14 cellular contexts compared by ENCODE assay signal in genomic region chr6:169621311-169621710, GRCh38.
A peak's percentile ranks its signal among the peaks of the same experiment; 100 is the strongest.
DNase-seq lines count a peak whose midpoint lies in the region; ATAC-seq, FAIRE-seq and TF ChIP-seq lines count a peak whose summit lies in the region.
"Had no signal": no experiment of that assay in that cellular context is flagged by ENCODE, and none has a peak within 500 bp of the region (broad histone marks: within the 10 kb centered on the region; RNA-seq: fewer than 3 reads in every experiment).

No MANE protein-coding gene starts in this region.

- H2AFZ ChIP-seq in HepG2 (ENCODE audit: low read length), result no peak overlapping the region

- H3K4me1 Mint-ChIP-seq in naive thymus-derived CD4-positive, alpha-beta T cell, result peaks cover 0 to 5% (median 0%) of the 10 kb centered on the region in 7 donors

- TF ChIP-seq POLR2A in HepG2 (IDR thresholded peaks at IDR 0.05; ENCODE audit: insufficient read depth in 1 of 2, low read depth in 2 of 2, low read length in 2 of 2) (no peak), right lobe of liver (IDR thresholded peaks at IDR 0.05) (no peak)

- H3K27ac Mint-ChIP-seq in naive thymus-derived CD4-positive, alpha-beta T cell, result no peak overlapping the region
- H3K27ac Mint-ChIP-seq: CD4-positive, CD25-positive, alpha-beta regulatory T cell; IgD-negative memory B cell had no signal

- WGBS in HepG2 (ENCODE audit: low lambda C conversion rate), result 82% methylated on average over 13 of the region's 13 CpGs
- 86% methylated on average over 13 of the region's 13 CpGs for WGBS in right lobe of liver (ENCODE audit: insufficient coverage, low coverage, low lambda C conversion rate, missing lambda C conversion rate)

- H3K4me3 ChIP-seq in HepG2 (replicated peaks in 1 of 3; ENCODE audit: insufficient read depth in 1 of 3, low read depth in 2 of 3, low read length in 3 of 3) (no peak overlapping the region), right lobe of liver (no peak overlapping the region), bronchial epithelial cell (ENCODE audit: low read depth, low read length) (no peak overlapping the region)
- no peak overlapping the region for H3K4me3 ChIP-seq in naive thymus-derived CD4-positive, alpha-beta T cell (ENCODE audit: low read length)
- H3K4me3 ChIP-seq: BLaER1 treated with 17β-estradiol and CSF1 and Interleukin-3, amounts not matched to agents 10 nM and 100 nM had no signal

- ATAC-seq in HepG2 (no peak), right lobe of liver (no peak)
- ATAC-seq in naive thymus-derived CD4-positive, alpha-beta T cell, result peak; percentile 18
- ATAC-seq: HCT116 had no signal

- no peaks in the 10 kb centered on the region for H4K20me1 ChIP-seq in HepG2 (ENCODE audit: insufficient read depth, low read length)
- H4K20me1 ChIP-seq: BLaER1 treated with 17β-estradiol and CSF1 and Interleukin-3, amounts not matched to agents 10 nM and 100 nM had no signal

- H3K36me3 ChIP-seq in HepG2 (replicated peaks in 1 of 2; ENCODE audit: control insufficient read depth in 1 of 2, insufficient read depth in 2 of 2, low read length in 2 of 2) (peaks cover 13 to 17% of the 10 kb centered on the region in 2 experiments; a peak in 4 of 5 replicates), right lobe of liver (no peaks in the 10 kb centered on the region), bronchial epithelial cell (ENCODE audit: control insufficient read depth, insufficient read depth, low read length) (peaks cover 2% of the 10 kb centered on the region)
- peaks cover 0 to 1% (median 0%) of the 10 kb centered on the region in 3 experiments for H3K36me3 ChIP-seq in naive thymus-derived CD4-positive, alpha-beta T cell (ENCODE audit: control insufficient read depth in 2 of 3, insufficient read depth in 3 of 3, low read length in 3 of 3)

- no peak overlapping the region for H3K27ac ChIP-seq in HepG2 (ENCODE audit: extremely low read length, insufficient read depth, low read length)
- H3K27ac ChIP-seq in right lobe of liver, result no peak overlapping the region
- H3K27ac ChIP-seq in naive thymus-derived CD4-positive, alpha-beta T cell (ENCODE audit: low read depth, low read length), result no peak overlapping the region
- H3K27ac ChIP-seq: BLaER1 treated with 17β-estradiol and CSF1 and Interleukin-3, amounts not matched to agents 10 nM and 100 nM had no signal

- no peak for FAIRE-seq in HepG2 (lab: Jason Lieb, UNC)
- peak; percentile 89 for FAIRE-seq in bronchial epithelial cell (lab: Jason Lieb, UNC)

- no peak overlapping the region for H3K9ac ChIP-seq in HepG2 (ENCODE audit: insufficient read depth, low read depth, low read length)
- H3K9ac ChIP-seq: BLaER1 treated with 17β-estradiol and CSF1 and Interleukin-3, amounts not matched to agents 10 nM and 100 nM had no signal

- no TSS peak for BruUV-seq in HepG2 (replicated peaks; lab: Mats Ljungman, UMichigan)

- intact Hi-C loops in HepG2 (cut with micrococcal nuclease; ENCODE audit: unreplicated experiment), result no loop called here
- intact Hi-C loops in right lobe of liver (cut with DNase I), result no loop called here
- intact Hi-C loops in naive thymus-derived CD4-positive, alpha-beta T cell (cut with micrococcal nuclease), result no loop called here

- no peaks in the 10 kb centered on the region for H3K79me2 ChIP-seq in HepG2 (ENCODE audit: insufficient read depth, low read length)

- peaks cover 0 to 41% (median 9%) of the 10 kb centered on the region in 5 donors for H3K36me3 Mint-ChIP-seq in naive thymus-derived CD4-positive, alpha-beta T cell

- no peak for TF ChIP-seq RAD21 in HepG2 (CRISPR knock-in tag; IDR thresholded peaks at IDR 0.05)

- TF ChIP-seq EP300 in HepG2 (IDR thresholded peaks at IDR 0.05; ENCODE audit: low read depth in 2 of 2, low read length in 2 of 2) (no peak), HepG2 (CRISPR knock-in tag; IDR thresholded peaks at IDR 0.05; ENCODE audit: borderline replicate concordance) (no peak)

- H3K4me1 ChIP-seq in HepG2 (ENCODE audit: insufficient read depth, low read length) (peaks cover 20% of the 10 kb centered on the region), right lobe of liver (no peaks in the 10 kb centered on the region)
- no peaks in the 10 kb centered on the region for H3K4me1 ChIP-seq in naive thymus-derived CD4-positive, alpha-beta T cell (ENCODE audit: control insufficient read depth in 2 of 2, insufficient read depth in 2 of 2, low read length in 2 of 2)
- H3K4me1 ChIP-seq: BLaER1 treated with 17β-estradiol and CSF1 and Interleukin-3, amounts not matched to agents 10 nM and 100 nM had no signal

- POLR2A ChIA-PET in HepG2 (lab: Yijun Ruan, JAX), result no interaction called here
- POLR2A ChIA-PET in naive thymus-derived CD4-positive, alpha-beta T cell (lab: Charles Lee), result no interaction called here

- TF ChIP-seq CTCF in HepG2 (CRISPR knock-in tag; IDR thresholded peaks at IDR 0.05), result no peak
- no peak for TF ChIP-seq CTCF in right lobe of liver (IDR thresholded peaks at IDR 0.05)
- TF ChIP-seq CTCF in bronchial epithelial cell (IDR thresholded peaks at IDR 0.05; ENCODE audit: insufficient read depth, low read length, severe bottlenecking), result no peak

- in situ Hi-C loops in HepG2 (cut with HindIII; ENCODE audit: extremely low pct_ligation_motif_present, low pct_unique_long_range_greater_than_20kb), result no loop called here

- CTCF ChIA-PET in HepG2 (lab: Yijun Ruan, JAX; ENCODE audit: low intra/inter-chr PET ratio, low total read pairs), result no interaction called here
- CTCF ChIA-PET in naive thymus-derived CD4-positive, alpha-beta T cell (lab: Charles Lee), result no interaction called here

- H3K4me2 ChIP-seq in HepG2 (ENCODE audit: low read depth, low read length), result no peak overlapping the region
- H3K4me2 ChIP-seq: BLaER1 treated with 17β-estradiol and CSF1 and Interleukin-3, amounts not matched to agents 10 nM and 100 nM had no signal

- no peaks in the 10 kb centered on the region for H3K27me3 Mint-ChIP-seq in naive thymus-derived CD4-positive, alpha-beta T cell
- H3K27me3 Mint-ChIP-seq: CD4-positive, CD25-positive, alpha-beta regulatory T cell; IgD-negative memory B cell had no signal

- H3K27me3 ChIP-seq in HepG2 (ENCODE audit: control insufficient read depth in 1 of 2, insufficient read depth in 2 of 2, low read length in 2 of 2) (no peaks in the 10 kb centered on the region), right lobe of liver (no peaks in the 10 kb centered on the region), bronchial epithelial cell (ENCODE audit: control insufficient read depth, insufficient read depth, low read length) (no peaks in the 10 kb centered on the region)
- H3K27me3 ChIP-seq in naive thymus-derived CD4-positive, alpha-beta T cell (ENCODE audit: control insufficient read depth in 2 of 2, insufficient read depth in 2 of 2, low read length in 2 of 2), result no peaks in the 10 kb centered on the region
- H3K27me3 ChIP-seq: BLaER1 treated with 17β-estradiol and CSF1 and Interleukin-3, amounts not matched to agents 10 nM and 100 nM had no signal

- no peaks in the 10 kb centered on the region for H3K9me3 ChIP-seq in HepG2 (ENCODE audit: low read length)
- H3K9me3 ChIP-seq in right lobe of liver, result no peaks in the 10 kb centered on the region
- H3K9me3 ChIP-seq in naive thymus-derived CD4-positive, alpha-beta T cell (ENCODE audit: control insufficient read depth in 2 of 3, low read length in 3 of 3), result no peaks in the 10 kb centered on the region

- no peak overlapping the region for H3K4me3 Mint-ChIP-seq in naive thymus-derived CD4-positive, alpha-beta T cell
- H3K4me3 Mint-ChIP-seq: CD4-positive, CD25-positive, alpha-beta regulatory T cell; IgD-negative memory B cell had no signal

- H3K9me3 Mint-ChIP-seq in naive thymus-derived CD4-positive, alpha-beta T cell, result peaks cover 0 to 6% (median 2%) of the 10 kb centered on the region in 11 donors

- DNase-seq in HepG2 (ENCODE audit: low spot score), result no peak
- DNase-seq in right lobe of liver, result no peak
- no peak for DNase-seq in bronchial epithelial cell (ENCODE audit: low read depth)
- no peak for DNase-seq in naive thymus-derived CD4-positive, alpha-beta T cell
- DNase-seq in effector CD4-positive, alpha-beta T cell, result no peak
- no peak for DNase-seq in AG08396 (ENCODE audit: low spot score)
- no peak for DNase-seq in stimulated activated CD4-positive, alpha-beta T cell treated with anti-CD3 and anti-CD28 coated beads, Interleukin-1b, Interleukin-23, amount 100 ng/mL, for 48 hours
- DNase-seq: 8988T; CD4-positive, CD25-positive, alpha-beta regulatory T cell; DMS53; GF-D8 had no signal

TF ChIP-seq in HepG2, 621 proteins besides CTCF, POLR2A, EP300 and RAD21 (continues in another document):
- TF ChIP-seq ZBTB42 (CRISPR knock-in tag; IDR thresholded peaks at IDR 0.05), result no peak
- TF ChIP-seq SKIL (CRISPR knock-in tag; IDR thresholded peaks at IDR 0.05; ENCODE audit: borderline replicate concordance), result peak; percentile 46; the same call in 1 of the 2 replicates
- no peak for TF ChIP-seq ZBTB26 (CRISPR knock-in tag; IDR thresholded peaks at IDR 0.05; ENCODE audit: borderline replicate concordance)
- TF ChIP-seq MTF1 (CRISPR knock-in tag; IDR thresholded peaks at IDR 0.05), result no peak
